Comparison of ENCODE assay signal across 11 cellular contexts in genomic region chr3:196988241-196989029, GRCh38. TPM values are rescaled to one million over a fixed set of nuclear protein-coding genes. Genes with fewer than 3 reads are reported as not detected.
DNase-seq lines count a peak whose midpoint lies in the region; TF ChIP-seq lines count a peak whose summit lies in the region.
"Had no signal": no experiment of that assay in that cellular context is flagged by ENCODE, and none has a peak within 500 bp of the region (broad histone marks: within the 10 kb centered on the region; RNA-seq: fewer than 3 reads in every experiment).

No MANE protein-coding gene starts in this region.

- H3K27ac ChIP-seq in SJCRH30 (no peak overlapping the region), MM.1S (ENCODE audit: low read length) (no peak overlapping the region)
- H3K27ac ChIP-seq: SJSA1 had no signal

- no peak overlapping the region for H3K4me2 ChIP-seq in MM.1S (ENCODE audit: low read depth, low read length)

- no peaks in the 10 kb centered on the region for H3K9me3 ChIP-seq in SJCRH30 (replicated peaks)
- H3K9me3 ChIP-seq in MM.1S (replicated peaks; ENCODE audit: insufficient read depth, low read length), result no peaks in the 10 kb centered on the region

- H3K9me3 Mint-ChIP-seq in progenitor cell of endocrine pancreas (ENCODE audit: low read depth), result peaks cover under 1% of the 10 kb centered on the region

- no peak overlapping the region for H3K4me3 Mint-ChIP-seq in progenitor cell of endocrine pancreas (ENCODE audit: low read depth)

- no peaks in the 10 kb centered on the region for H3K27me3 Mint-ChIP-seq in progenitor cell of endocrine pancreas

- no peak overlapping the region for H3K9ac ChIP-seq in MM.1S (ENCODE audit: low read length)

- no peaks in the 10 kb centered on the region for H3K79me2 ChIP-seq in MM.1S (ENCODE audit: low read length)

- H3K27me3 ChIP-seq in SJCRH30, result no peaks in the 10 kb centered on the region
- H3K27me3 ChIP-seq in MM.1S (replicated peaks; ENCODE audit: insufficient read depth, low read length), result no peaks in the 10 kb centered on the region
- H3K27me3 ChIP-seq: SJSA1 had no signal

- no peaks in the 10 kb centered on the region for H3F3A ChIP-seq in MM.1S (ENCODE audit: insufficient read depth, low read length)

- peaks cover 10% of the 10 kb centered on the region for H3K4me1 Mint-ChIP-seq in progenitor cell of endocrine pancreas (ENCODE audit: low read depth)

- DNase-seq in NCI-H1436 (lab: John Stamatoyannopoulos, UW) (peak; percentile 22), NCI-H1436 treated with DMSO at 0.1 percent for 48 hours (lab: John Stamatoyannopoulos, UW) (no peak), NCI-H82 (lab: John Stamatoyannopoulos, UW) (peak; percentile 66), epithelial cell of esophagus (ENCODE audit: low read depth) (peak; percentile 36), progenitor cell of endocrine pancreas (ENCODE audit: low spot score, unreplicated experiment) (no peak), NCI-H1694 treated with DMSO at 0.1 percent for 48 hours (lab: John Stamatoyannopoulos, UW) (no peak), SJCRH30 (no peak), MM.1S (no peak)
- DNase-seq: mammary epithelial cell; stimulated activated CD4-positive, alpha-beta T cell treated with anti-CD3 and anti-CD28 coated beads, Interleukin-12 subunit alpha, Interleukin-12 subunit beta, amount 100 ng/mL, for 4 hours had no signal

- H3K36me3 ChIP-seq in SJCRH30 (no peaks in the 10 kb centered on the region), MM.1S (replicated peaks; ENCODE audit: insufficient read depth, low read length) (no peaks in the 10 kb centered on the region)
- H3K36me3 ChIP-seq: SJSA1 had no signal

- H3K4me1 ChIP-seq in SJCRH30 (no peaks in the 10 kb centered on the region), MM.1S (ENCODE audit: low read length) (no peaks in the 10 kb centered on the region)
- H3K4me1 ChIP-seq: SJSA1 had no signal

- no peak overlapping the region for H2AFZ ChIP-seq in MM.1S (ENCODE audit: low read length)

- TF ChIP-seq CTCF in epithelial cell of esophagus (IDR thresholded peaks at IDR 0.05; ENCODE audit: insufficient read depth, low read depth, low read length, missing control alignments) (peak; percentile 22), progenitor cell of endocrine pancreas (IDR thresholded peaks at IDR 0.05; ENCODE audit: unreplicated experiment) (peak; percentile 31), MM.1S (IDR thresholded peaks at IDR 0.05; ENCODE audit: low read length) (no peak)

- H4K20me1 ChIP-seq in MM.1S (ENCODE audit: insufficient read depth, low read length), result no peaks in the 10 kb centered on the region

- no peak overlapping the region for H3K27ac Mint-ChIP-seq in progenitor cell of endocrine pancreas

- H3K4me3 ChIP-seq in epithelial cell of esophagus (ENCODE audit: low read length) (no peak overlapping the region), SJCRH30 (no peak overlapping the region), MM.1S (ENCODE audit: low read length) (no peak overlapping the region)
- H3K4me3 ChIP-seq: SJSA1 had no signal

- H3K9me2 ChIP-seq in MM.1S (replicated peaks; ENCODE audit: insufficient read depth, low read length), result no peaks in the 10 kb centered on the region

- no peaks in the 10 kb centered on the region for H3K36me3 Mint-ChIP-seq in progenitor cell of endocrine pancreas (ENCODE audit: insufficient read depth)

RNA-seq across cellular contexts. Expression of gene PIGZ, which starts 19.8 kb away (rescaled TPM):
- 4.7 and 6.0 TPM in 2 replicates for total RNA-seq in progenitor cell of endocrine pancreas
- 0.05 and 0.06 TPM in 2 replicates for total RNA-seq in SJCRH30 (2014; rRNA removed; shearing (Covaris generic))

RNA-seq across cellular contexts. Expression of gene MELTF, which starts 41.2 kb away (rescaled TPM):
- total RNA-seq in progenitor cell of endocrine pancreas, result 4.8 and 5.0 TPM in 2 replicates
- 4.7 and 6.0 TPM in 2 replicates for total RNA-seq in SJCRH30 (2014; rRNA removed; shearing (Covaris generic))

RNA-seq across cellular contexts. Expression of gene NCBP2, which starts 46.1 kb away (rescaled TPM):
- 79.9 and 84.9 TPM in 2 replicates for total RNA-seq in progenitor cell of endocrine pancreas
- 102 TPM in 2 replicates for total RNA-seq in SJCRH30 (2014; rRNA removed; shearing (Covaris generic))

Comparison
In these comparisons a context has a peak if more than half of its experiments do, and no peak if none do; other contexts are left out.
1. DNase-seq: peak in NCI-H1436 (single experiment), NCI-H82 (single experiment) and epithelial cell of esophagus (single experiment); none in NCI-H1436 treated with DMSO at 0.1 percent for 48 hours (single experiment), progenitor cell of endocrine pancreas (single experiment), NCI-H1694 treated with DMSO at 0.1 percent for 48 hours (single experiment), SJCRH30 (0 of 2) and MM.1S (single experiment).